In the genomic region with DNA sequence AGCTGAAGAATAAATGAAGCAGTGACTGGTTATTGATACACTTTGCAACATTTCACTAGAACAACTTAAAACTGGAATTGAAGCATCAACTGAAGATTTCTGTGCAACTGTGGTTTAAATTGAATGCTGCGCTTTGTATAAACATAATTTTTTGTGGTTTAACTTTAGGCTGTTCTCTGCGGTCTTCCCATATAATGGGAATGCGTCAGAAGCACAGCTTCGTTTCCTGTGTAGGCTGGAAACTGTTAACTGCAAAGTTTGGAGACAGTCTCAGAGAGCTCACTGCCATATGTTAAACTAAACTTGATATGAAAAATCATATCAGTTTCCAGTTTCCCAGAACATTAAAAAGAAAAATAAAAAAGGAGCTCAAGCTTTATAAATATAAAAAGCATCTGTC, we compare ENCODE assay signal across 14 cellular contexts.
DNase-seq lines count a peak whose midpoint lies in the region; ATAC-seq and TF ChIP-seq lines count a peak whose summit lies in the region.
"Had no signal": no experiment of that assay in that cellular context is flagged by ENCODE, and none has a peak within 500 bp of the region (broad histone marks: within the 10 kb centered on the region; RNA-seq: fewer than 3 reads in every experiment).

No MANE protein-coding gene starts in this region.

- H3K36me3 ChIP-seq in RWPE2 (ENCODE audit: low read depth), result no peaks in the 10 kb centered on the region
- H3K36me3 ChIP-seq in thymus (ENCODE audit: control insufficient read depth, insufficient read depth), result no peaks in the 10 kb centered on the region
- H3K36me3 ChIP-seq: gastroesophageal sphincter, right atrium auricular region had no signal

- peaks cover 24% of the 10 kb centered on the region for H3K4me1 Mint-ChIP-seq in activated CD8-positive, alpha-beta memory T cell treated with anti-CD3 and anti-CD28 coated beads, Interleukin-2, amount 10 ng/mL, durations not matched to agents 7 days and 5 days

- H3K4me3 Mint-ChIP-seq in activated CD8-positive, alpha-beta memory T cell treated with anti-CD3 and anti-CD28 coated beads, Interleukin-2, amount 10 ng/mL, durations not matched to agents 7 days and 5 days, result no peak overlapping the region

- no peak overlapping the region for H3K27ac ChIP-seq in RWPE2 (ENCODE audit: poor library complexity, severe bottlenecking)
- H3K27ac ChIP-seq in thymus (ENCODE audit: low read depth), result peak overlapping the region; percentile 25
- H3K27ac ChIP-seq in substantia nigra (ENCODE audit: low read depth, low read length, poor library complexity, severe bottlenecking), result no peak overlapping the region
- H3K27ac ChIP-seq: gastroesophageal sphincter, right atrium auricular region had no signal

- H3K27me3 ChIP-seq in RWPE2 (ENCODE audit: insufficient read depth, poor library complexity, severe bottlenecking) (no peaks in the 10 kb centered on the region), thymus (ENCODE audit: control insufficient read depth, insufficient read depth) (no peaks in the 10 kb centered on the region)
- H3K27me3 ChIP-seq: gastroesophageal sphincter, right atrium auricular region had no signal

- no peak for DNase-seq in activated CD8-positive, alpha-beta memory T cell treated with anti-CD3 and anti-CD28 coated beads, Interleukin-2, amount 10 ng/mL, durations not matched to agents 7 days and 5 days
- no peak for DNase-seq in activated CD8-positive, alpha-beta memory T cell treated with anti-CD3 and anti-CD28 coated beads, Interleukin-2, amount 50 U/mL, for 48 hours
- DNase-seq in RWPE2 (ENCODE audit: low spot score) (no peak), epidermal melanocyte (ENCODE audit: insufficient read length, low spot score) (peak; percentile 56), substantia nigra (lab: John Stamatoyannopoulos, UW) (no peak), HuH-7 (ENCODE audit: low spot score) (no peak)
- DNase-seq in activated CD4-positive, CD25-positive, alpha-beta regulatory T cell treated with anti-CD3 and anti-CD28 coated beads, Interleukin-2, amount 50 U/mL, for 72 hours, result no peak
- DNase-seq: activated CD4-positive, alpha-beta T cell treated with anti-CD3 and anti-CD28 coated beads, Interleukin-2, amount 50 U/mL, for 4 hours; AML-193; aorta; NCI-H2171 had no signal

- WGBS in thymus, result 14% methylated on average over 4 of the region's 4 CpGs

- H3K4me3 ChIP-seq in RWPE2 (ENCODE audit: severe bottlenecking), result no peak overlapping the region
- H3K4me3 ChIP-seq in thymus (ENCODE audit: low read length), result no peak overlapping the region
- H3K4me3 ChIP-seq: gastroesophageal sphincter, right atrium auricular region had no signal

- H3K9me3 Mint-ChIP-seq in activated CD8-positive, alpha-beta memory T cell treated with anti-CD3 and anti-CD28 coated beads, Interleukin-2, amount 10 ng/mL, durations not matched to agents 7 days and 5 days (ENCODE audit: low read depth), result no peaks in the 10 kb centered on the region

- H3K36me3 Mint-ChIP-seq in activated CD8-positive, alpha-beta memory T cell treated with anti-CD3 and anti-CD28 coated beads, Interleukin-2, amount 10 ng/mL, durations not matched to agents 7 days and 5 days, result no peaks in the 10 kb centered on the region

- no peak overlapping the region for H3K27ac Mint-ChIP-seq in activated CD8-positive, alpha-beta memory T cell treated with anti-CD3 and anti-CD28 coated beads, Interleukin-2, amount 10 ng/mL, durations not matched to agents 7 days and 5 days

- CTCF ChIA-PET in activated CD8-positive, alpha-beta memory T cell treated with anti-CD3 and anti-CD28 coated beads, Interleukin-2, amount 10 ng/mL, durations not matched to agents 7 days and 5 days (lab: Charles Lee), result no interaction called here

- ATAC-seq in activated CD8-positive, alpha-beta memory T cell treated with anti-CD3 and anti-CD28 coated beads, Interleukin-2, amount 10 ng/mL, durations not matched to agents 7 days and 5 days, result peak; percentile 20
- ATAC-seq in RWPE2 (ENCODE audit: low read depth), result 0 out of 3 replicates have a peak, but pooled peaks have one; percentile 36
- ATAC-seq: gastroesophageal sphincter had no signal

- H3K4me1 ChIP-seq in RWPE2 (ENCODE audit: insufficient read depth, poor library complexity, severe bottlenecking), result no peaks in the 10 kb centered on the region
- peaks cover 4% of the 10 kb centered on the region for H3K4me1 ChIP-seq in thymus (ENCODE audit: control insufficient read depth, insufficient read depth, low read length)
- H3K4me1 ChIP-seq: gastroesophageal sphincter, right atrium auricular region had no signal

- H3K27me3 Mint-ChIP-seq in activated CD8-positive, alpha-beta memory T cell treated with anti-CD3 and anti-CD28 coated beads, Interleukin-2, amount 10 ng/mL, durations not matched to agents 7 days and 5 days, result peaks cover 8% of the 10 kb centered on the region

- H3K9me3 ChIP-seq in RWPE2 (ENCODE audit: severe bottlenecking) (no peaks in the 10 kb centered on the region), thymus (ENCODE audit: control insufficient read depth) (no peaks in the 10 kb centered on the region)
- H3K9me3 ChIP-seq: gastroesophageal sphincter, right atrium auricular region had no signal

- no peak for TF ChIP-seq CTCF in RWPE2 (IDR thresholded peaks at IDR 0.05; ENCODE audit: poor library complexity, severe bottlenecking)
